Comparison of ENCODE assay signal across 1 cellular context in genomic region chr16:73048292-73049050, GRCh38.
TF ChIP-seq lines count a peak whose summit lies in the region.

No MANE protein-coding gene starts in this region.

TF ChIP-seq in HepG2, 621 proteins besides CTCF, POLR2A, EP300 and RAD21 (continued from another document and continues in another):
- TF ChIP-seq, protein P1, sequence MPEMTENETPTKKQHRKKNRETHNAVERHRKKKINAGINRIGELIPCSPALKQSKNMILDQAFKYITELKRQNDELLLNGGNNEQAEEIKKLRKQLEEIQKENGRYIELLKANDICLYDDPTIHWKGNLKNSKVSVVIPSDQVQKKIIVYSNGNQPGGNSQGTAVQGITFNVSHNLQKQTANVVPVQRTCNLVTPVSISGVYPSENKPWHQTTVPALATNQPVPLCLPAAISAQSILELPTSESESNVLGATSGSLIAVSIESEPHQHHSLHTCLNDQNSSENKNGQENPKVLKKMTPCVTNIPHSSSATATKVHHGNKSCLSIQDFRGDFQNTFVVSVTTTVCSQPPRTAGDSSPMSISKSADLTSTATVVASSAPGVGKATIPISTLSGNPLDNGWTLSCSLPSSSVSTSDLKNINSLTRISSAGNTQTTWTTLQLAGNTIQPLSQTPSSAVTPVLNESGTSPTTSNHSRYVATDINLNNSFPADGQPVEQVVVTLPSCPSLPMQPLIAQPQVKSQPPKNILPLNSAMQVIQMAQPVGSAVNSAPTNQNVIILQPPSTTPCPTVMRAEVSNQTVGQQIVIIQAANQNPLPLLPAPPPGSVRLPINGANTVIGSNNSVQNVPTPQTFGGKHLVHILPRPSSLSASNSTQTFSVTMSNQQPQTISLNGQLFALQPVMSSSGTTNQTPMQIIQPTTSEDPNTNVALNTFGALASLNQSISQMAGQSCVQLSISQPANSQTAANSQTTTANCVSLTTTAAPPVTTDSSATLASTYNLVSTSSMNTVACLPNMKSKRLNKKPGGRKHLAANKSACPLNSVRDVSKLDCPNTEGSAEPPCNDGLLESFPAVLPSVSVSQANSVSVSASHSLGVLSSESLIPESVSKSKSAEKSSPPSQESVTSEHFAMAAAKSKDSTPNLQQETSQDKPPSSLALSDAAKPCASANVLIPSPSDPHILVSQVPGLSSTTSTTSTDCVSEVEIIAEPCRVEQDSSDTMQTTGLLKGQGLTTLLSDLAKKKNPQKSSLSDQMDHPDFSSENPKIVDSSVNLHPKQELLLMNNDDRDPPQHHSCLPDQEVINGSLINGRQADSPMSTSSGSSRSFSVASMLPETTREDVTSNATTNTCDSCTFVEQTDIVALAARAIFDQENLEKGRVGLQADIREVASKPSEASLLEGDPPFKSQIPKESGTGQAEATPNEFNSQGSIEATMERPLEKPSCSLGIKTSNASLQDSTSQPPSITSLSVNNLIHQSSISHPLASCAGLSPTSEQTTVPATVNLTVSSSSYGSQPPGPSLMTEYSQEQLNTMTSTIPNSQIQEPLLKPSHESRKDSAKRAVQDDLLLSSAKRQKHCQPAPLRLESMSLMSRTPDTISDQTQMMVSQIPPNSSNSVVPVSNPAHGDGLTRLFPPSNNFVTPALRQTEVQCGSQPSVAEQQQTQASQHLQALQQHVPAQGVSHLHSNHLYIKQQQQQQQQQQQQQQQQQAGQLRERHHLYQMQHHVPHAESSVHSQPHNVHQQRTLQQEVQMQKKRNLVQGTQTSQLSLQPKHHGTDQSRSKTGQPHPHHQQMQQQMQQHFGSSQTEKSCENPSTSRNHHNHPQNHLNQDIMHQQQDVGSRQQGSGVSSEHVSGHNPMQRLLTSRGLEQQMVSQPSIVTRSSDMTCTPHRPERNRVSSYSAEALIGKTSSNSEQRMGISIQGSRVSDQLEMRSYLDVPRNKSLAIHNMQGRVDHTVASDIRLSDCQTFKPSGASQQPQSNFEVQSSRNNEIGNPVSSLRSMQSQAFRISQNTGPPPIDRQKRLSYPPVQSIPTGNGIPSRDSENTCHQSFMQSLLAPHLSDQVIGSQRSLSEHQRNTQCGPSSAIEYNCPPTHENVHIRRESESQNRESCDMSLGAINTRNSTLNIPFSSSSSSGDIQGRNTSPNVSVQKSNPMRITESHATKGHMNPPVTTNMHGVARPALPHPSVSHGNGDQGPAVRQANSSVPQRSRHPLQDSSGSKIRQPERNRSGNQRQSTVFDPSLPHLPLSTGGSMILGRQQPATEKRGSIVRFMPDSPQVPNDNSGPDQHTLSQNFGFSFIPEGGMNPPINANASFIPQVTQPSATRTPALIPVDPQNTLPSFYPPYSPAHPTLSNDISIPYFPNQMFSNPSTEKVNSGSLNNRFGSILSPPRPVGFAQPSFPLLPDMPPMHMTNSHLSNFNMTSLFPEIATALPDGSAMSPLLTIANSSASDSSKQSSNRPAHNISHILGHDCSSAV (CRISPR knock-in tag; IDR thresholded peaks at IDR 0.05; ENCODE audit: borderline replicate concordance): no peak
- TF ChIP-seq, protein P2, sequence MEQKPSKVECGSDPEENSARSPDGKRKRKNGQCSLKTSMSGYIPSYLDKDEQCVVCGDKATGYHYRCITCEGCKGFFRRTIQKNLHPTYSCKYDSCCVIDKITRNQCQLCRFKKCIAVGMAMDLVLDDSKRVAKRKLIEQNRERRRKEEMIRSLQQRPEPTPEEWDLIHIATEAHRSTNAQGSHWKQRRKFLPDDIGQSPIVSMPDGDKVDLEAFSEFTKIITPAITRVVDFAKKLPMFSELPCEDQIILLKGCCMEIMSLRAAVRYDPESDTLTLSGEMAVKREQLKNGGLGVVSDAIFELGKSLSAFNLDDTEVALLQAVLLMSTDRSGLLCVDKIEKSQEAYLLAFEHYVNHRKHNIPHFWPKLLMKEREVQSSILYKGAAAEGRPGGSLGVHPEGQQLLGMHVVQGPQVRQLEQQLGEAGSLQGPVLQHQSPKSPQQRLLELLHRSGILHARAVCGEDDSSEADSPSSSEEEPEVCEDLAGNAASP (CRISPR knock-in tag; IDR thresholded peaks at IDR 0.05; ENCODE audit: borderline replicate concordance): no peak
- TF ChIP-seq ZBTB39 (CRISPR knock-in tag; IDR thresholded peaks at IDR 0.05): 0 out of 2 replicates have a peak, but pooled peaks have one; percentile 25
- TF ChIP-seq SIX4 (CRISPR knock-in tag; IDR thresholded peaks at IDR 0.05): no peak; the same call in 1 of the 2 replicates
- TF ChIP-seq, protein P3, sequence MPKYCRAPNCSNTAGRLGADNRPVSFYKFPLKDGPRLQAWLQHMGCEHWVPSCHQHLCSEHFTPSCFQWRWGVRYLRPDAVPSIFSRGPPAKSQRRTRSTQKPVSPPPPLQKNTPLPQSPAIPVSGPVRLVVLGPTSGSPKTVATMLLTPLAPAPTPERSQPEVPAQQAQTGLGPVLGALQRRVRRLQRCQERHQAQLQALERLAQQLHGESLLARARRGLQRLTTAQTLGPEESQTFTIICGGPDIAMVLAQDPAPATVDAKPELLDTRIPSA (CRISPR knock-in tag; IDR thresholded peaks at IDR 0.05; ENCODE audit: borderline replicate concordance): no peak
- 0 out of 2 replicates have a peak, but pooled peaks have one; percentile 40 for TF ChIP-seq ZNF740 (CRISPR knock-in tag; IDR thresholded peaks at IDR 0.05)
- TF ChIP-seq, protein P4, sequence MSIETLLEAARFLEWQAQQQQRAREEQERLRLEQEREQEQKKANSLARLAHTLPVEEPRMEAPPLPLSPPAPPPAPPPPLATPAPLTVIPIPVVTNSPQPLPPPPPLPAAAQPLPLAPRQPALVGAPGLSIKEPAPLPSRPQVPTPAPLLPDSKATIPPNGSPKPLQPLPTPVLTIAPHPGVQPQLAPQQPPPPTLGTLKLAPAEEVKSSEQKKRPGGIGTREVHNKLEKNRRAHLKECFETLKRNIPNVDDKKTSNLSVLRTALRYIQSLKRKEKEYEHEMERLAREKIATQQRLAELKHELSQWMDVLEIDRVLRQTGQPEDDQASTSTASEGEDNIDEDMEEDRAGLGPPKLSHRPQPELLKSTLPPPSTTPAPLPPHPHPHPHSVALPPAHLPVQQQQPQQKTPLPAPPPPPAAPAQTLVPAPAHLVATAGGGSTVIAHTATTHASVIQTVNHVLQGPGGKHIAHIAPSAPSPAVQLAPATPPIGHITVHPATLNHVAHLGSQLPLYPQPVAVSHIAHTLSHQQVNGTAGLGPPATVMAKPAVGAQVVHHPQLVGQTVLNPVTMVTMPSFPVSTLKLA (IDR thresholded peaks at IDR 0.05): no peak
- no peak for TF ChIP-seq ZNF580 (CRISPR knock-in tag; IDR thresholded peaks at IDR 0.05; ENCODE audit: borderline replicate concordance, low read depth)
- no peak for TF ChIP-seq ZHX1 (CRISPR knock-in tag; IDR thresholded peaks at IDR 0.05; ENCODE audit: low read depth)
- TF ChIP-seq ZNF274 (CRISPR knock-in tag; IDR thresholded peaks at IDR 0.05): no peak
- peak; percentile 26; the same call in 1 of the 2 replicates for TF ChIP-seq ZNF800 (CRISPR knock-in tag; IDR thresholded peaks at IDR 0.05)
- peak; percentile 57 for TF ChIP-seq SKI (IDR thresholded peaks at IDR 0.05; ENCODE audit: partially characterized antibody)
- TF ChIP-seq MAFF (IDR thresholded peaks at IDR 0.05; ENCODE audit: low read depth, low read length): no peak
- TF ChIP-seq ZNF543 (CRISPR knock-in tag; IDR thresholded peaks at IDR 0.05): peak; percentile 24; the same call in 1 of the 2 replicates
- TF ChIP-seq FOXC1 (CRISPR knock-in tag; IDR thresholded peaks at IDR 0.05; ENCODE audit: borderline replicate concordance): peak; percentile 13; the same call in 1 of the 2 replicates
- TF ChIP-seq TBX3 (IDR thresholded peaks at IDR 0.05; ENCODE audit: borderline replicate concordance): no peak
- no peak for TF ChIP-seq ZFP62 (CRISPR knock-in tag; IDR thresholded peaks at IDR 0.05)
- TF ChIP-seq, protein P5, sequence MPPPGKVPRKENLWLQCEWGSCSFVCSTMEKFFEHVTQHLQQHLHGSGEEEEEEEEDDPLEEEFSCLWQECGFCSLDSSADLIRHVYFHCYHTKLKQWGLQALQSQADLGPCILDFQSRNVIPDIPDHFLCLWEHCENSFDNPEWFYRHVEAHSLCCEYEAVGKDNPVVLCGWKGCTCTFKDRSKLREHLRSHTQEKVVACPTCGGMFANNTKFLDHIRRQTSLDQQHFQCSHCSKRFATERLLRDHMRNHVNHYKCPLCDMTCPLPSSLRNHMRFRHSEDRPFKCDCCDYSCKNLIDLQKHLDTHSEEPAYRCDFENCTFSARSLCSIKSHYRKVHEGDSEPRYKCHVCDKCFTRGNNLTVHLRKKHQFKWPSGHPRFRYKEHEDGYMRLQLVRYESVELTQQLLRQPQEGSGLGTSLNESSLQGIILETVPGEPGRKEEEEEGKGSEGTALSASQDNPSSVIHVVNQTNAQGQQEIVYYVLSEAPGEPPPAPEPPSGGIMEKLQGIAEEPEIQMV (CRISPR knock-in tag; IDR thresholded peaks at IDR 0.05; ENCODE audit: low read depth): no peak
- no peak for TF ChIP-seq ZNF24 (IDR thresholded peaks at IDR 0.05)
- TF ChIP-seq, protein P6, sequence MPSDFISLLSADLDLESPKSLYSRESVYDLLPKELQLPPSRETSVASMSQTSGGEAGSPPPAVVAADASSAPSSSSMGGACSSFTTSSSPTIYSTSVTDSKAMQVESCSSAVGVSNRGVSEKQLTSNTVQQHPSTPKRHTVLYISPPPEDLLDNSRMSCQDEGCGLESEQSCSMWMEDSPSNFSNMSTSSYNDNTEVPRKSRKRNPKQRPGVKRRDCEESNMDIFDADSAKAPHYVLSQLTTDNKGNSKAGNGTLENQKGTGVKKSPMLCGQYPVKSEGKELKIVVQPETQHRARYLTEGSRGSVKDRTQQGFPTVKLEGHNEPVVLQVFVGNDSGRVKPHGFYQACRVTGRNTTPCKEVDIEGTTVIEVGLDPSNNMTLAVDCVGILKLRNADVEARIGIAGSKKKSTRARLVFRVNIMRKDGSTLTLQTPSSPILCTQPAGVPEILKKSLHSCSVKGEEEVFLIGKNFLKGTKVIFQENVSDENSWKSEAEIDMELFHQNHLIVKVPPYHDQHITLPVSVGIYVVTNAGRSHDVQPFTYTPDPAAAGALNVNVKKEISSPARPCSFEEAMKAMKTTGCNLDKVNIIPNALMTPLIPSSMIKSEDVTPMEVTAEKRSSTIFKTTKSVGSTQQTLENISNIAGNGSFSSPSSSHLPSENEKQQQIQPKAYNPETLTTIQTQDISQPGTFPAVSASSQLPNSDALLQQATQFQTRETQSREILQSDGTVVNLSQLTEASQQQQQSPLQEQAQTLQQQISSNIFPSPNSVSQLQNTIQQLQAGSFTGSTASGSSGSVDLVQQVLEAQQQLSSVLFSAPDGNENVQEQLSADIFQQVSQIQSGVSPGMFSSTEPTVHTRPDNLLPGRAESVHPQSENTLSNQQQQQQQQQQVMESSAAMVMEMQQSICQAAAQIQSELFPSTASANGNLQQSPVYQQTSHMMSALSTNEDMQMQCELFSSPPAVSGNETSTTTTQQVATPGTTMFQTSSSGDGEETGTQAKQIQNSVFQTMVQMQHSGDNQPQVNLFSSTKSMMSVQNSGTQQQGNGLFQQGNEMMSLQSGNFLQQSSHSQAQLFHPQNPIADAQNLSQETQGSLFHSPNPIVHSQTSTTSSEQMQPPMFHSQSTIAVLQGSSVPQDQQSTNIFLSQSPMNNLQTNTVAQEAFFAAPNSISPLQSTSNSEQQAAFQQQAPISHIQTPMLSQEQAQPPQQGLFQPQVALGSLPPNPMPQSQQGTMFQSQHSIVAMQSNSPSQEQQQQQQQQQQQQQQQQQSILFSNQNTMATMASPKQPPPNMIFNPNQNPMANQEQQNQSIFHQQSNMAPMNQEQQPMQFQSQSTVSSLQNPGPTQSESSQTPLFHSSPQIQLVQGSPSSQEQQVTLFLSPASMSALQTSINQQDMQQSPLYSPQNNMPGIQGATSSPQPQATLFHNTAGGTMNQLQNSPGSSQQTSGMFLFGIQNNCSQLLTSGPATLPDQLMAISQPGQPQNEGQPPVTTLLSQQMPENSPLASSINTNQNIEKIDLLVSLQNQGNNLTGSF (CRISPR knock-in tag; IDR thresholded peaks at IDR 0.05): peak; percentile 63; the same call in 1 of the 2 replicates
